8 cellular contexts compared by ENCODE assay signal in the genomic region with DNA sequence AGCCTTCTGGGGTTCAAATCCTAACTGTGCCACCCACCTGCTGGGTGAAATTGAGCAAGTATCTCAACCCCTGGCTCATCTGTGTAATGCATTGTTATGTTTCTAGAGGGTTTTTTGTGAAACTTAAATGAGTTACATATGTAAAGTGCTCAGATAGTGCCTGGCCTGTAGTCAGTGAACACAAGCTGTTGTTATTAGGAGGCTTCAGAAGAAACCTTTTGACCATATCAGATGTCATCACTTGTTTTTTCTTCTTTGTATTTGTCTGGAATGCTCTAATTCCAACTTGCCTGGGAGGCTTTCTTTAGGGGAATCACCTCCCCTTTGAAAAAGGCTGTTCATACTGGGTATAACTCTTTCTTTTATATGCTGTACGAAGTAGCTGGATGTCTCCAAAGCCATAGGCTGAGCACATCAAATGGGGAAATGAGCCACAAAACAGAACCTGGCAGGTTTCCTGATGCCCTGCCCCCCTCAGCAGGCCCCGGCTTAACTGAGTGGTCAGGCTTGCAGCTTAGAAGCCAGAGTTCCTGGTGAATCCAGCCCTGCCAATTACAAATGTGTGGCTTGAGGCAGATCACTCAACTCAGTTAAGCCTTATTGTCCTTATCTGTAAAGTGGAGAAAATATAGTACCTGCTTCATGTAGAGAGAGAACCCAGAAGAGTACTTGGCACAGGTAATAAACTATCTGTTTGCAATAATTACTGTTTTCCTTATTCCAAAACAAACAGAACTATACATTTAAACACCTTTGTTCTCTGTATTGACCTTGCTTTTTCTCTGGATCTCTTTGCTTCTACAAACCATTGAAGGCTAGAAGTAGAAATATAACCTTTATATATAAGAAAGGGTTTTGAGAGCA.
DNase-seq lines count a peak whose midpoint lies in the region; ATAC-seq and TF ChIP-seq lines count a peak whose summit lies in the region.

No MANE protein-coding gene starts in this region.

- H3K9me3 Mint-ChIP-seq in activated T-cell treated with anti-CD3 and anti-CD28 coated beads, Interleukin-2, amount 50 U/mL, for 24 hours: no peaks in the 10 kb centered on the region
- no peaks in the 10 kb centered on the region for H3K9me3 Mint-ChIP-seq in MCF 10A (ENCODE audit: unreplicated experiment)

- peaks cover 69% of the 10 kb centered on the region for H3K36me3 Mint-ChIP-seq in activated T-cell treated with anti-CD3 and anti-CD28 coated beads, Interleukin-2, amount 50 U/mL, for 24 hours (ENCODE audit: low read depth)
- peaks cover 5% of the 10 kb centered on the region for H3K36me3 Mint-ChIP-seq in MCF 10A (ENCODE audit: insufficient read depth, unreplicated experiment)

- H3K27me3 Mint-ChIP-seq in activated T-cell treated with anti-CD3 and anti-CD28 coated beads, Interleukin-2, amount 50 U/mL, for 24 hours: no peaks in the 10 kb centered on the region
- H3K27me3 Mint-ChIP-seq in MCF 10A (ENCODE audit: insufficient read depth, unreplicated experiment): no peaks in the 10 kb centered on the region

- peak overlapping the region; percentile 88 for H3K27ac Mint-ChIP-seq in activated T-cell treated with anti-CD3 and anti-CD28 coated beads, Interleukin-2, amount 50 U/mL, for 24 hours
- peak overlapping the region; percentile 44 for H3K27ac Mint-ChIP-seq in MCF 10A (ENCODE audit: low read depth, unreplicated experiment)

- POLR2A ChIA-PET in MCF 10A (lab: Yijun Ruan, JAX): interaction anchor here (0.7 to 1.1 kb wide), 2 partner anchors 17 to 38 kb away, joined by 3 read pairs; no protein-coding TSS in a partner anchor

- CTCF ChIA-PET in MCF 10A (lab: Yijun Ruan, JAX): no interaction called here

- ATAC-seq in left lobe of liver (peak; percentile 47), GM21576 (IDR thresholded peaks at IDR 0.05; ENCODE audit: unreplicated experiment) (no peak), GM18858 (IDR thresholded peaks at IDR 0.05; ENCODE audit: unreplicated experiment) (no peak), GM19455 (IDR thresholded peaks at IDR 0.05; ENCODE audit: unreplicated experiment) (no peak)

- no peak overlapping the region for H3K4me3 Mint-ChIP-seq in activated T-cell treated with anti-CD3 and anti-CD28 coated beads, Interleukin-2, amount 50 U/mL, for 24 hours
- no peak overlapping the region for H3K4me3 Mint-ChIP-seq in MCF 10A (ENCODE audit: unreplicated experiment)

- no peak for TF ChIP-seq CTCF in MCF 10A (IDR thresholded peaks at IDR 0.05; ENCODE audit: unreplicated experiment)

- DNase-seq in activated T-cell treated with anti-CD3 and anti-CD28 coated beads, Interleukin-2, amount 50 U/mL, for 24 hours: no peak
- no peak for DNase-seq in activated T-cell treated with anti-CD3 and anti-CD28 coated beads for 4 hours
- peak; percentile 70 for DNase-seq in NCI-H2196 (lab: John Stamatoyannopoulos, UW; ENCODE audit: unreplicated experiment)
- DNase-seq in MCF 10A (ENCODE audit: unreplicated experiment): peak; percentile 43
- DNase-seq in left lobe of liver (ENCODE audit: low spot score): peak; percentile 54

- intact Hi-C loops in MCF 10A (cut with micrococcal nuclease): no loop called here

- BruUV-seq in MCF 10A (replicated peaks; lab: Mats Ljungman, UMichigan): no TSS peak

- peaks cover 93% of the 10 kb centered on the region for H3K4me1 Mint-ChIP-seq in activated T-cell treated with anti-CD3 and anti-CD28 coated beads, Interleukin-2, amount 50 U/mL, for 24 hours (ENCODE audit: low read depth)
- H3K4me1 Mint-ChIP-seq in MCF 10A (ENCODE audit: insufficient read depth, unreplicated experiment): peaks cover 31% of the 10 kb centered on the region

Comparison
In these comparisons a context has a peak if more than half of its experiments do, and no peak if none do; other contexts are left out.
1. DNase-seq: peak in NCI-H2196 (single experiment), MCF 10A (single experiment) and left lobe of liver (single experiment); none in activated T-cell treated with anti-CD3 and anti-CD28 coated beads, Interleukin-2, amount 50 U/mL, for 24 hours (single experiment) and activated T-cell treated with anti-CD3 and anti-CD28 coated beads for 4 hours (single experiment).